In genomic region chr7:21914671-21915070, GRCh38 we compare ENCODE assay signal across 19 cellular contexts. TPM values are rescaled to one million over a fixed set of nuclear protein-coding genes. Genes with fewer than 3 reads are reported as not detected.
DNase-seq lines count a peak whose midpoint lies in the region; ATAC-seq and TF ChIP-seq lines count a peak whose summit lies in the region.
"Had no signal": no experiment of that assay in that cellular context is flagged by ENCODE, and none has a peak within 500 bp of the region (broad histone marks: within the 10 kb centered on the region; RNA-seq: fewer than 3 reads in every experiment).

No MANE protein-coding gene starts in this region.

- CTCF ChIA-PET in activated CD8-positive, alpha-beta T cell treated with anti-CD3 and anti-CD28 coated beads, Interleukin-2, amount 10 ng/mL, durations not matched to agents 7 days and 5 days (lab: Charles Lee), result no interaction called here
- CTCF ChIA-PET in activated CD8-positive, alpha-beta T cell treated with anti-CD3 and anti-CD28 coated beads for 36 hours (lab: Charles Lee), result no interaction called here

- H3K27me3 ChIP-seq in foreskin keratinocyte (no peaks in the 10 kb centered on the region), upper lobe of left lung (no peaks in the 10 kb centered on the region)

- intact Hi-C loops in activated CD8-positive, alpha-beta T cell treated with anti-CD3 and anti-CD28 coated beads for 36 hours (cut with micrococcal nuclease), result no loop called here

- no peaks in the 10 kb centered on the region for H3K9me3 Mint-ChIP-seq in activated CD8-positive, alpha-beta T cell treated with anti-CD3 and anti-CD28 coated beads, Interleukin-2, amount 10 ng/mL, durations not matched to agents 7 days and 5 days (ENCODE audit: insufficient read depth)
- H3K9me3 Mint-ChIP-seq in activated CD8-positive, alpha-beta T cell treated with anti-CD3 and anti-CD28 coated beads for 36 hours, result no peaks in the 10 kb centered on the region
- no peaks in the 10 kb centered on the region for H3K9me3 Mint-ChIP-seq in progenitor cell of endocrine pancreas (ENCODE audit: low read depth)

- H3K4me1 ChIP-seq in foreskin keratinocyte (no peaks in the 10 kb centered on the region), upper lobe of left lung (no peaks in the 10 kb centered on the region)

- no peak for DNase-seq in activated CD8-positive, alpha-beta T cell treated with anti-CD3 and anti-CD28 coated beads, Interleukin-2, amount 10 ng/mL, durations not matched to agents 7 days and 5 days
- DNase-seq in activated CD8-positive, alpha-beta T cell treated with anti-CD3 and anti-CD28 coated beads for 36 hours, result no peak
- DNase-seq in NCI-H69 (lab: John Stamatoyannopoulos, UW) (peak; percentile 47), foreskin keratinocyte (peak; percentile 64 to 78), progenitor cell of endocrine pancreas (ENCODE audit: low spot score, unreplicated experiment) (no peak), upper lobe of left lung (no peak), T-helper 1 cell (no peak)
- DNase-seq: C1 segment of cervical spinal cord, DMS 273 treated with DMSO at 0.1 percent for 48 hours, GDM1, GOT3, NCI-H1436, NCI-H2029, NCI-H345, Right ventricle myocardium superior had no signal

- H3K36me3 Mint-ChIP-seq in activated CD8-positive, alpha-beta T cell treated with anti-CD3 and anti-CD28 coated beads, Interleukin-2, amount 10 ng/mL, durations not matched to agents 7 days and 5 days (ENCODE audit: low read depth), result peaks cover 45% of the 10 kb centered on the region
- H3K36me3 Mint-ChIP-seq in activated CD8-positive, alpha-beta T cell treated with anti-CD3 and anti-CD28 coated beads for 36 hours (ENCODE audit: low read depth), result peaks cover 49% of the 10 kb centered on the region
- peaks cover 16% of the 10 kb centered on the region for H3K36me3 Mint-ChIP-seq in progenitor cell of endocrine pancreas (ENCODE audit: insufficient read depth)

- no peak overlapping the region for H3K4me3 Mint-ChIP-seq in activated CD8-positive, alpha-beta T cell treated with anti-CD3 and anti-CD28 coated beads, Interleukin-2, amount 10 ng/mL, durations not matched to agents 7 days and 5 days
- H3K4me3 Mint-ChIP-seq in activated CD8-positive, alpha-beta T cell treated with anti-CD3 and anti-CD28 coated beads for 36 hours, result no peak overlapping the region
- H3K4me3 Mint-ChIP-seq in progenitor cell of endocrine pancreas (ENCODE audit: low read depth), result no peak overlapping the region

- no peaks in the 10 kb centered on the region for H3K9me3 ChIP-seq in upper lobe of left lung

- no peak for ATAC-seq in activated CD8-positive, alpha-beta T cell treated with anti-CD3 and anti-CD28 coated beads, Interleukin-2, amount 10 ng/mL, durations not matched to agents 7 days and 5 days
- ATAC-seq in activated CD8-positive, alpha-beta T cell treated with anti-CD3 and anti-CD28 coated beads for 36 hours, result no peak
- ATAC-seq in foreskin keratinocyte (peak; percentile 88), GM18519 (IDR thresholded peaks at IDR 0.05; ENCODE audit: low FRiP score, unreplicated experiment) (no peak), upper lobe of left lung (ENCODE audit: low FRiP score in 2 of 2) (no peak)
- ATAC-seq: GM12878, Panc1 had no signal

- peaks cover 0 to 25% (median 11%) of the 10 kb centered on the region in 4 donors for H3K36me3 ChIP-seq in upper lobe of left lung

- H3K27ac Mint-ChIP-seq in activated CD8-positive, alpha-beta T cell treated with anti-CD3 and anti-CD28 coated beads, Interleukin-2, amount 10 ng/mL, durations not matched to agents 7 days and 5 days, result peak overlapping the region; percentile 11
- no peak overlapping the region for H3K27ac Mint-ChIP-seq in activated CD8-positive, alpha-beta T cell treated with anti-CD3 and anti-CD28 coated beads for 36 hours
- H3K27ac Mint-ChIP-seq in progenitor cell of endocrine pancreas, result peak overlapping the region; percentile 32

- TF ChIP-seq POLR2A in upper lobe of left lung (IDR thresholded peaks at IDR 0.05), result no peak

- TF ChIP-seq CTCF in activated CD8-positive, alpha-beta T cell treated with anti-CD3 and anti-CD28 coated beads for 36 hours (IDR thresholded peaks at IDR 0.05), result no peak
- TF ChIP-seq CTCF in foreskin keratinocyte (conservative IDR thresholded peaks at IDR 0.05) (peak; percentile 17), progenitor cell of endocrine pancreas (IDR thresholded peaks at IDR 0.05; ENCODE audit: unreplicated experiment) (no peak), upper lobe of left lung (IDR thresholded peaks at IDR 0.05) (no peak)

- no peak for TF ChIP-seq EP300 in upper lobe of left lung (IDR thresholded peaks at IDR 0.05)

- POLR2A ChIA-PET in activated CD8-positive, alpha-beta T cell treated with anti-CD3 and anti-CD28 coated beads, Interleukin-2, amount 10 ng/mL, durations not matched to agents 7 days and 5 days (lab: Charles Lee), result no interaction called here
- POLR2A ChIA-PET in activated CD8-positive, alpha-beta T cell treated with anti-CD3 and anti-CD28 coated beads for 36 hours (lab: Charles Lee), result no interaction called here

- no peak overlapping the region for H3K4me3 ChIP-seq in upper lobe of left lung
- H3K4me3 ChIP-seq: GM12878, SK-N-MC had no signal

- no peaks in the 10 kb centered on the region for H3K27me3 Mint-ChIP-seq in activated CD8-positive, alpha-beta T cell treated with anti-CD3 and anti-CD28 coated beads, Interleukin-2, amount 10 ng/mL, durations not matched to agents 7 days and 5 days (ENCODE audit: low read depth)
- H3K27me3 Mint-ChIP-seq in activated CD8-positive, alpha-beta T cell treated with anti-CD3 and anti-CD28 coated beads for 36 hours, result no peaks in the 10 kb centered on the region
- H3K27me3 Mint-ChIP-seq in progenitor cell of endocrine pancreas, result no peaks in the 10 kb centered on the region

- 93 to 100% methylated on average over 5 of the region's 5 CpGs for WGBS in upper lobe of left lung, 2 donors

- H3K4me1 Mint-ChIP-seq in activated CD8-positive, alpha-beta T cell treated with anti-CD3 and anti-CD28 coated beads, Interleukin-2, amount 10 ng/mL, durations not matched to agents 7 days and 5 days (ENCODE audit: low read depth), result no peaks in the 10 kb centered on the region
- H3K4me1 Mint-ChIP-seq in activated CD8-positive, alpha-beta T cell treated with anti-CD3 and anti-CD28 coated beads for 36 hours (ENCODE audit: low read depth), result no peaks in the 10 kb centered on the region
- no peaks in the 10 kb centered on the region for H3K4me1 Mint-ChIP-seq in progenitor cell of endocrine pancreas (ENCODE audit: low read depth)

- H3K27ac ChIP-seq in foreskin keratinocyte (peak overlapping the region; percentile 25), upper lobe of left lung (no peak overlapping the region)
- H3K27ac ChIP-seq: SK-N-MC had no signal

RNA-seq across cellular contexts. Expression of gene CDCA7L, which starts 31.0 kb away (rescaled TPM):
- 10 to 100 TPM; 66.4 to 67.9 TPM for total RNA-seq in activated CD8-positive, alpha-beta T cell treated with anti-CD3 and anti-CD28 coated beads, Interleukin-2, amount 10 ng/mL, durations not matched to agents 7 days and 5 days
- total RNA-seq in activated CD8-positive, alpha-beta T cell treated with anti-CD3 and anti-CD28 coated beads for 36 hours, result 100 to 1,000 TPM; 101 to 102 TPM
- total RNA-seq in foreskin keratinocyte (59.7 and 60.7 TPM in 2 replicates), progenitor cell of endocrine pancreas (42.6 and 53.0 TPM in 2 replicates), upper lobe of left lung (10 to 100 TPM; 30.5 to 63.6 (median 39.1) TPM)
- polyA plus RNA-seq in foreskin keratinocyte, result 30.5 and 34.1 TPM in 2 replicates

Comparison
In these comparisons a context has a peak if more than half of its experiments do, and no peak if none do; other contexts are left out.
1. DNase-seq: peak in NCI-H69 (single experiment) and foreskin keratinocyte (2 of 2); none in activated CD8-positive, alpha-beta T cell treated with anti-CD3 and anti-CD28 coated beads, Interleukin-2, amount 10 ng/mL, durations not matched to agents 7 days and 5 days (single experiment), activated CD8-positive, alpha-beta T cell treated with anti-CD3 and anti-CD28 coated beads for 36 hours (single experiment), progenitor cell of endocrine pancreas (single experiment), upper lobe of left lung (0 of 2) and T-helper 1 cell (0 of 5).